In the genomic region with DNA sequence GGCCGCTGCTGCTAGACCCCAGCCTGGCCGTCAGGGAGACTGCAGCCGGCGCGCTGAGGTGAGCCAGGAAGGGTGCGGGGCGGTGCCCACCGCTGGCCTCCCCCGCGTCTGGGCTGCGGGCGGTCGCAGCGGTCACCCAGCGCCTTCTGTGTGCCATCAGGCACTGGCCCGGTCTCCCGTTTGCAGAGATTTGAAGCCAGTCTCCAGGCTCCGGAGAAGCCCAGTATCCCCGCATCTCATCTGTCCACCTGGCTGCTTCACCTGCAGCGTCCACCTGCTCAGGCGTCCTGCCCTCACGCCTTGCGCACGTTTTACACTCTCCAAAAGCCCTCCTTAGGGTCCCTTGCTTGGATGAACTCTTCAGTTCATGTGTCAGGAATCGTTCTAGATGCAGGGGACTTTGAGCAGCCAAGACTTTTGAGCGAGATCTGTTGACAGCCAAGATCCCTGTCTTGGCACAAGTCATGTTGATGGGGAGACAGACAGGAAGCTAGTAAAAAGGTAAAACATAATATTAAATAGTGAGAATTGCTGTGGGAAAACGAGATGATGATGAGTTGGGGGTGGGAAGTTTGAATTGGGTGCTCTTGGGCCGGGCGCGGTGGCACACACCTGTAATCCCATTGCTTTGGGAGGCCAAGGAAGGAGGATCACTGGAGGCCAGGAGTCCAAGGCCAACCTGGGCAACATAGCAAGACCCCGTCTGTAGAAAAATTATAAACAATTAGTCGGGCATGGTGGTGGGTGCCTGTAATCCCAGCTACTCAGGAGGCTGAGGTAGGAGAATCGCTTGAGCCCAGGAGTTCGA, we compare ENCODE assay signal across 8 cellular contexts. TPM values are rescaled to one million over a fixed set of nuclear protein-coding genes. Genes with fewer than 3 reads are reported as not detected.
DNase-seq lines count a peak whose midpoint lies in the region; ATAC-seq, FAIRE-seq and TF ChIP-seq lines count a peak whose summit lies in the region.

No MANE protein-coding gene starts in this region.

- peak; percentile 54; the same call in 1 of the 2 replicates for TF ChIP-seq POLR2A in A549 (IDR thresholded peaks at IDR 0.05; ENCODE audit: low read length)

- TF ChIP-seq CTCF in A549 (IDR thresholded peaks at IDR 0.05), result no peak
- TF ChIP-seq CTCF in brain microvascular endothelial cell (IDR thresholded peaks at IDR 0.05; ENCODE audit: low read depth, low read length, missing control alignments), result no peak
- TF ChIP-seq CTCF in mucosa of descending colon (IDR thresholded peaks at IDR 0.05), result no peak

- TF ChIP-seq EP300 in A549 (IDR thresholded peaks at IDR 0.05), result no peak

- H3K4me1 ChIP-seq in A549 (peaks cover 16% of the 10 kb centered on the region), mucosa of descending colon (ENCODE audit: low read depth) (peaks cover 8% of the 10 kb centered on the region)

- intact Hi-C loops in mucosa of descending colon (cut with DNase I, micrococcal nuclease), result loop anchor here in 1 of 2 donors (5.0 kb wide), 1 partner anchor 301 kb away; the partner anchor contains the start of gene BRD7

- H3K36me3 ChIP-seq in brain microvascular endothelial cell (replicated peaks), result peaks cover 16% of the 10 kb centered on the region
- H3K36me3 ChIP-seq in mucosa of descending colon (ENCODE audit: low read depth), result no peaks in the 10 kb centered on the region

- POLR2A ChIA-PET in A549 (lab: Yijun Ruan, JAX), result interaction anchor here (0.6 to 1.5 kb wide), 4 partner anchors 14 to 147 kb away, joined by 3 to 8 read pairs (median 4); no protein-coding TSS in a partner anchor

- WGBS in A549 (ENCODE audit: missing lambda C conversion rate), result 40% methylated on average over 16 of the region's 34 CpGs

- H3K9me3 ChIP-seq in A549 (no peaks in the 10 kb centered on the region), mucosa of descending colon (no peaks in the 10 kb centered on the region)

- in situ Hi-C loops in brain microvascular endothelial cell (cut with HindIII; ENCODE audit: low pct_ligation_motif_present, low sequenced_read_pairs), result no loop called here

- CTCF ChIA-PET in A549 (lab: Yijun Ruan, JAX), result interaction anchor here (0.5 to 6.7 kb wide), 5 partner anchors 11 to 302 kb away, joined by 3 to 35 read pairs (median 11); partner anchors contain the start of genes BRD7 and CNEP1R1

- DNase-seq in A549 (ENCODE audit: low read depth in 1 of 2, low spot score in 1 of 2) (no peak), brain microvascular endothelial cell (no peak), mucosa of descending colon (peak in 1 of 3 donors; percentile 6), globus pallidus (ENCODE audit: low spot score) (no peak)
- no peak for DNase-seq in activated CD4-positive, alpha-beta T cell treated with anti-CD3 and anti-CD28 coated beads, Interleukin-2, amount 50 U/mL, for 1 hour

- H3K4me2 ChIP-seq in A549, result peak overlapping the region; percentile 94

- peak overlapping the region; percentile 96 to 98 for H3K27ac ChIP-seq in A549
- peak overlapping the region; percentile 73 for H3K27ac ChIP-seq in brain microvascular endothelial cell

- no peaks in the 10 kb centered on the region for H3K27me3 ChIP-seq in brain microvascular endothelial cell (replicated peaks)

- peak overlapping the region; percentile 90 for H3K4me3 ChIP-seq in A549
- peak overlapping the region; percentile 91 for H3K4me3 ChIP-seq in brain microvascular endothelial cell (ENCODE audit: low read depth, low read length)
- H3K4me3 ChIP-seq in mucosa of descending colon, result peak overlapping the region; percentile 82

- FAIRE-seq in A549 (lab: Jason Lieb, UNC), result no peak

- no peak for TF ChIP-seq RAD21 in A549 (conservative IDR thresholded peaks at IDR 0.05 in 1 of 2, IDR thresholded peaks at IDR 0.05 in 1 of 2)

- no peak for ATAC-seq in A549
- ATAC-seq in HG03378 (IDR thresholded peaks at IDR 0.05; ENCODE audit: unreplicated experiment), result peak; percentile 22
- no peak for ATAC-seq in mucosa of descending colon
- ATAC-seq in HG03469 (IDR thresholded peaks at IDR 0.05; ENCODE audit: unreplicated experiment), result no peak
- no peak for ATAC-seq in GM21381 (IDR thresholded peaks at IDR 0.05; ENCODE audit: unreplicated experiment)

TF ChIP-seq in A549, 52 proteins besides CTCF, POLR2A, EP300 and RAD21:
- TF ChIP-seq, protein P1, sequence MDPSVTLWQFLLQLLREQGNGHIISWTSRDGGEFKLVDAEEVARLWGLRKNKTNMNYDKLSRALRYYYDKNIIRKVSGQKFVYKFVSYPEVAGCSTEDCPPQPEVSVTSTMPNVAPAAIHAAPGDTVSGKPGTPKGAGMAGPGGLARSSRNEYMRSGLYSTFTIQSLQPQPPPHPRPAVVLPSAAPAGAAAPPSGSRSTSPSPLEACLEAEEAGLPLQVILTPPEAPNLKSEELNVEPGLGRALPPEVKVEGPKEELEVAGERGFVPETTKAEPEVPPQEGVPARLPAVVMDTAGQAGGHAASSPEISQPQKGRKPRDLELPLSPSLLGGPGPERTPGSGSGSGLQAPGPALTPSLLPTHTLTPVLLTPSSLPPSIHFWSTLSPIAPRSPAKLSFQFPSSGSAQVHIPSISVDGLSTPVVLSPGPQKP (IDR thresholded peaks at IDR 0.05; ENCODE audit: low read depth, low read length), result no peak
- no peak for TF ChIP-seq FOSL2 (IDR thresholded peaks at IDR 0.05)
- no peak for TF ChIP-seq FOSL2 (CRISPR knock-in tag; IDR thresholded peaks at IDR 0.05)
- no peak for TF ChIP-seq HEYL (CRISPR knock-in tag; IDR thresholded peaks at IDR 0.05)
- TF ChIP-seq EHF (CRISPR knock-in tag; IDR thresholded peaks at IDR 0.05), result no peak
- no peak for TF ChIP-seq HES2 (IDR thresholded peaks at IDR 0.05)
- no peak for TF ChIP-seq MYC (IDR thresholded peaks at IDR 0.05; ENCODE audit: borderline replicate concordance, low read length)
- TF ChIP-seq TP53 (CRISPR knock-in tag; IDR thresholded peaks at IDR 0.05), result no peak
- no peak for TF ChIP-seq FOXS1 (CRISPR knock-in tag; IDR thresholded peaks at IDR 0.05)
- no peak for TF ChIP-seq MAZ (IDR thresholded peaks at IDR 0.05; ENCODE audit: borderline replicate concordance, low read depth, low read length)
- no peak for TF ChIP-seq JUNB (IDR thresholded peaks at IDR 0.05)
- no peak for TF ChIP-seq ATOH8 (CRISPR knock-in tag; IDR thresholded peaks at IDR 0.05; ENCODE audit: low read depth)
- no peak for TF ChIP-seq ZC3H11A (IDR thresholded peaks at IDR 0.05)

RNA-seq across cellular contexts. Expression of gene HEATR3, which starts 0.9 kb away (rescaled TPM):
- polyA plus RNA-seq in A549 (2011; rRNA removed) (28.2 and 30.8 TPM in 2 replicates), A549 (2017; fragmentation: RNase III; extraction: RNeasy Plus Mini Kit Qiagen cat#74134 plus additional on column Dnase treatment) (19.1 to 21.6 TPM (median 21.2 TPM) in 3 replicates)
- 11.1 and 13.3 TPM in 2 replicates for polyA plus RNA-seq in A549 (2012; cell fraction: cytosol; rRNA removed)
- polyA plus RNA-seq in A549 (2012; cell fraction: nucleus; rRNA removed), result 20.8 and 24.3 TPM in 2 replicates
- 18.1 and 22.2 TPM in 2 replicates for polyA minus RNA-seq in A549 (2011; rRNA and poly(A)+ RNA removed)
- total RNA-seq in mucosa of descending colon, result 10 to 100 TPM; 19.1 to 24.1 (median 22.1) TPM

RNA-seq across cellular contexts. Expression of gene CNEP1R1, which starts 41.7 kb away (rescaled TPM):
- polyA plus RNA-seq in A549 (2011; rRNA removed) (29.3 and 32.0 TPM in 2 replicates), A549 (2017; fragmentation: RNase III; extraction: RNeasy Plus Mini Kit Qiagen cat#74134 plus additional on column Dnase treatment) (19.5 to 24.0 TPM (median 20.7 TPM) in 3 replicates)
- 10.5 and 11.1 TPM in 2 replicates for polyA plus RNA-seq in A549 (2012; cell fraction: cytosol; rRNA removed)
- 5.1 and 11.4 TPM in 2 replicates for polyA plus RNA-seq in A549 (2012; cell fraction: nucleus; rRNA removed)
- 13.1 TPM in 2 replicates for polyA minus RNA-seq in A549 (2011; rRNA and poly(A)+ RNA removed)
- 10 to 100 TPM; 19.3 to 20.8 (median 20.3) TPM for total RNA-seq in mucosa of descending colon
